1 cellular context compared by ENCODE assay signal in the genomic region with DNA sequence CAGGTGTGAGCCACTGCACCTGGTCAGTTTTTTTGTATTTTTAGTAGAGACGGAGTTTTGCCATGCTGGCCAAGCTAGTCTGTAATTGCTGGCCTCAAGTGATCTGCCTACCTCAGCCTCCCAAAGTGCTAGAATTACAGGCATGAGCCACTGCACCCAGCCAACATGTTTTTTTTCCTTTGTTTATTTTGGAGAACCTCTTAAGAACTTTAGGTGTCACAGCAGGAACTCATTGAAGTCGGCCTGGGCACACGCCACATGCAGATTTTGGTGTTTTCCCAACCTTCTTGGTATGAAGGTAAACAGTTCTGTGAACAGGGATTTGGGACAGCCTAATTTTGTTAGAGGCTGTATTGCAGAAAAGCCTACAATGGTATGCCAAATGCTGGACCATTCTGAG.
TF ChIP-seq lines count a peak whose summit lies in the region.

No MANE protein-coding gene starts in this region.

TF ChIP-seq in endothelial cell of umbilical vein, 7 proteins besides CTCF, POLR2A, EP300 and RAD21:
- no peak for TF ChIP-seq GATA2 (IDR thresholded peaks at IDR 0.05; ENCODE audit: insufficient read depth, insufficient read length, low read depth, low read length)
- no peak for TF ChIP-seq JUN (IDR thresholded peaks at IDR 0.05; ENCODE audit: borderline replicate concordance, insufficient read depth, insufficient read length, low read depth)
- TF ChIP-seq EZH2 (IDR thresholded peaks at IDR 0.05; ENCODE audit: borderline replicate concordance, low read depth, low read length, severe bottlenecking), result no peak
- TF ChIP-seq FOS (IDR thresholded peaks at IDR 0.05; ENCODE audit: borderline replicate concordance, insufficient read depth, low read length), result no peak
- TF ChIP-seq MYC (IDR thresholded peaks at IDR 0.05; ENCODE audit: low read depth, low read length), result no peak
- no peak for TF ChIP-seq POLR2AphosphoS5 (IDR thresholded peaks at IDR 0.05; ENCODE audit: insufficient read depth, low read depth, low read length)
- TF ChIP-seq, protein P1, sequence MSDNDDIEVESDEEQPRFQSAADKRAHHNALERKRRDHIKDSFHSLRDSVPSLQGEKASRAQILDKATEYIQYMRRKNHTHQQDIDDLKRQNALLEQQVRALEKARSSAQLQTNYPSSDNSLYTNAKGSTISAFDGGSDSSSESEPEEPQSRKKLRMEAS (IDR thresholded peaks at IDR 0.05; ENCODE audit: insufficient read depth, insufficient read length), result no peak
TF ChIP-seq in endothelial cell of umbilical vein: peak in this region for 0.
